In genomic region chr9:136086951-136087740, GRCh38 we compare ENCODE assay signal across 19 cellular contexts. TPM values are rescaled to one million over a fixed set of nuclear protein-coding genes. Genes with fewer than 3 reads are reported as not detected.
DNase-seq lines count a peak whose midpoint lies in the region; ATAC-seq and TF ChIP-seq lines count a peak whose summit lies in the region.
"Had no signal": no experiment of that assay in that cellular context is flagged by ENCODE, and none has a peak within 500 bp of the region (broad histone marks: within the 10 kb centered on the region; RNA-seq: fewer than 3 reads in every experiment).

No MANE protein-coding gene starts in this region.

- H3K27me3 ChIP-seq in BLaER1 treated with 17β-estradiol and CSF1 and Interleukin-3, amounts not matched to agents 10 nM and 100 nM: peaks cover 0 to 33% (median 21%) of the 10 kb centered on the region in 11 experiments; a peak in 18 of 22 replicates
- H3K27me3 ChIP-seq in HL-60 (ENCODE audit: insufficient read depth, poor library complexity, severe bottlenecking) (no peaks in the 10 kb centered on the region), sigmoid colon (no peaks in the 10 kb centered on the region)
- H3K27me3 ChIP-seq: cardiac muscle cell had no signal

- peaks cover 10% of the 10 kb centered on the region for H3K27me3 Mint-ChIP-seq in activated naive CD4-positive, alpha-beta T cell treated with anti-CD3 and anti-CD28 coated beads, Interleukin-2, amount 10 ng/mL, durations not matched to agents 7 days and 5 days
- H3K27me3 Mint-ChIP-seq: activated naive CD4-positive, alpha-beta T cell treated with anti-CD3 and anti-CD28 coated beads, Interleukin-2, amount 50 U/mL, for 24 hours; progenitor cell of endocrine pancreas had no signal

- no peak for ATAC-seq in GM19035 (IDR thresholded peaks at IDR 0.05; ENCODE audit: unreplicated experiment)
- ATAC-seq: activated CD4-positive, CD25-positive, alpha-beta regulatory T cell treated with anti-CD3 and anti-CD28 coated beads, Interleukin-2, amount 50 U/mL, for 24 hours; stimulated activated naive CD8-positive, alpha-beta T cell treated with anti-CD3 and anti-CD28 coated beads, Interleukin-15, Interleukin-2, amounts not matched to agents 100 U/mL and 50 U/mL, for 24 hours had no signal

- peaks cover 66 to 100% (median 93%) of the 10 kb centered on the region in 10 experiments for H3K4me1 ChIP-seq in BLaER1 treated with 17β-estradiol and CSF1 and Interleukin-3, amounts not matched to agents 10 nM and 100 nM
- H3K4me1 ChIP-seq in sigmoid colon: peaks cover 0 to 99% (median 96%) of the 10 kb centered on the region in 4 donors

- no peak for TF ChIP-seq CTCF in HL-60 (IDR thresholded peaks at IDR 0.05; ENCODE audit: insufficient read depth, low read length)
- no peak for TF ChIP-seq CTCF in sigmoid colon (IDR thresholded peaks at IDR 0.05)

- H3K9ac ChIP-seq in BLaER1 treated with 17β-estradiol and CSF1 and Interleukin-3, amounts not matched to agents 10 nM and 100 nM: peak overlapping the region; percentile 60 to 88 (median 75); a peak in 19 of 22 replicates

- CTCF ChIA-PET in activated naive CD4-positive, alpha-beta T cell treated with anti-CD3 and anti-CD28 coated beads, Interleukin-2, amount 10 ng/mL, durations not matched to agents 7 days and 5 days (lab: Charles Lee): interaction anchor here (5.3 kb wide), 1 partner anchor 35 kb away, joined by 48 read pairs; no protein-coding TSS in a partner anchor

- peaks cover 9% of the 10 kb centered on the region for H3K4me1 Mint-ChIP-seq in activated naive CD4-positive, alpha-beta T cell treated with anti-CD3 and anti-CD28 coated beads, Interleukin-2, amount 10 ng/mL, durations not matched to agents 7 days and 5 days

- no peak for TF ChIP-seq POLR2A in sigmoid colon (IDR thresholded peaks at IDR 0.05)

- H3K4me3 ChIP-seq in BLaER1 treated with 17β-estradiol and CSF1 and Interleukin-3, amounts not matched to agents 10 nM and 100 nM: peak overlapping the region in 1 of 10 experiments; percentile 0; a peak in 1 of 20 replicates
- H3K4me3 ChIP-seq in HL-60 (replicated peaks; ENCODE audit: insufficient read depth, low read length) (no peak overlapping the region), sigmoid colon (no peak overlapping the region)
- H3K4me3 ChIP-seq: cardiac muscle cell had no signal

- H3K36me3 Mint-ChIP-seq in activated naive CD4-positive, alpha-beta T cell treated with anti-CD3 and anti-CD28 coated beads, Interleukin-2, amount 10 ng/mL, durations not matched to agents 7 days and 5 days: no peaks in the 10 kb centered on the region
- H3K36me3 Mint-ChIP-seq: activated naive CD4-positive, alpha-beta T cell treated with anti-CD3 and anti-CD28 coated beads, Interleukin-2, amount 50 U/mL, for 24 hours; naive B cell had no signal

- H3K36me3 ChIP-seq in BLaER1 treated with 17β-estradiol and CSF1 and Interleukin-3, amounts not matched to agents 10 nM and 100 nM: peaks cover 0 to 20% (median 0%) of the 10 kb centered on the region in 11 experiments; a peak in 3 of 22 replicates
- H3K36me3 ChIP-seq in sigmoid colon: peaks cover 0 to 10% (median 0%) of the 10 kb centered on the region in 4 donors
- H3K36me3 ChIP-seq: cardiac muscle cell had no signal

- no peak for TF ChIP-seq EP300 in sigmoid colon (IDR thresholded peaks at IDR 0.05)

- peaks cover 0 to 98% (median 0%) of the 10 kb centered on the region in 11 experiments; a peak in 5 of 22 replicates for H4K20me1 ChIP-seq in BLaER1 treated with 17β-estradiol and CSF1 and Interleukin-3, amounts not matched to agents 10 nM and 100 nM

- 87 to 92% methylated on average over 21 of the region's 21 CpGs for WGBS in sigmoid colon, 2 donors

- H3K4me2 ChIP-seq in BLaER1 treated with 17β-estradiol and CSF1 and Interleukin-3, amounts not matched to agents 10 nM and 100 nM: peak overlapping the region; percentile 87 to 98 (median 93)

- no peaks in the 10 kb centered on the region for H3K9me3 Mint-ChIP-seq in activated naive CD4-positive, alpha-beta T cell treated with anti-CD3 and anti-CD28 coated beads, Interleukin-2, amount 10 ng/mL, durations not matched to agents 7 days and 5 days
- H3K9me3 Mint-ChIP-seq: activated naive CD4-positive, alpha-beta T cell treated with anti-CD3 and anti-CD28 coated beads, Interleukin-2, amount 50 U/mL, for 24 hours; endodermal cell; naive B cell; T-helper 2 cell treated with Interferon-gamma antibody and Interleukin-4, amounts not matched to agents 5 μg/mL and 100 μg/mL, for 36 hours had no signal

- no peak overlapping the region for H3K4me3 Mint-ChIP-seq in activated naive CD4-positive, alpha-beta T cell treated with anti-CD3 and anti-CD28 coated beads, Interleukin-2, amount 10 ng/mL, durations not matched to agents 7 days and 5 days
- H3K4me3 Mint-ChIP-seq: activated naive CD4-positive, alpha-beta T cell treated with anti-CD3 and anti-CD28 coated beads, Interleukin-2, amount 50 U/mL, for 24 hours; endodermal cell; naive B cell; T-helper 2 cell treated with Interferon-gamma antibody and Interleukin-4, amounts not matched to agents 5 μg/mL and 100 μg/mL, for 36 hours had no signal

- DNase-seq in HL-60 (ENCODE audit: low read depth in 1 of 2, low spot score in 1 of 2) (no peak), epidermal melanocyte (ENCODE audit: insufficient read length, low spot score) (peak; percentile 8), sigmoid colon (peak; percentile 63), KG1 (lab: John Stamatoyannopoulos, UW) (no peak), DMS 273 (lab: John Stamatoyannopoulos, UW; ENCODE audit: unreplicated experiment) (no peak)
- DNase-seq in activated naive CD4-positive, alpha-beta T cell treated with anti-CD3 and anti-CD28 coated beads, Interleukin-2, amount 10 ng/mL, durations not matched to agents 7 days and 5 days: no peak
- DNase-seq: foreskin fibroblast; naive B cell; NCI-H1694; SIG-M5; stimulated activated naive CD8-positive, alpha-beta T cell treated with anti-CD3 and anti-CD28 coated beads, Interleukin-15, Interleukin-2, amounts not matched to agents 100 U/mL and 50 U/mL, for 24 hours had no signal

- H3K9me3 ChIP-seq in BLaER1 treated with 17β-estradiol and CSF1 and Interleukin-3, amounts not matched to agents 10 nM and 100 nM (replicated peaks in 1 of 11): no peaks in the 10 kb centered on the region
- H3K9me3 ChIP-seq in sigmoid colon: no peaks in the 10 kb centered on the region

- peak overlapping the region in 10 of 11 experiments; percentile 20 to 86 (median 82); a peak in 19 of 22 replicates for H3K27ac ChIP-seq in BLaER1 treated with 17β-estradiol and CSF1 and Interleukin-3, amounts not matched to agents 10 nM and 100 nM
- H3K27ac ChIP-seq in HL-60 (replicated peaks) (peak overlapping the region; percentile 97), sigmoid colon (peak overlapping the region; percentile 97 to 98 (median 98))
- H3K27ac ChIP-seq: cardiac muscle cell had no signal

- intact Hi-C loops in sigmoid colon (cut with DNase I): loop anchor here (5.0 kb wide), 1 partner anchor 35 kb away; no protein-coding TSS in a partner anchor

- no peak overlapping the region for H3K27ac Mint-ChIP-seq in activated naive CD4-positive, alpha-beta T cell treated with anti-CD3 and anti-CD28 coated beads, Interleukin-2, amount 10 ng/mL, durations not matched to agents 7 days and 5 days
- H3K27ac Mint-ChIP-seq: activated naive CD4-positive, alpha-beta T cell treated with anti-CD3 and anti-CD28 coated beads, Interleukin-2, amount 50 U/mL, for 24 hours; endodermal cell; progenitor cell of endocrine pancreas; T-helper 2 cell treated with Interferon-gamma antibody and Interleukin-4, amounts not matched to agents 5 μg/mL and 100 μg/mL, for 36 hours had no signal

RNA-seq across cellular contexts. Expression of gene NACC2, which starts 7.9 kb away (rescaled TPM):
- total RNA-seq in sigmoid colon: 10 to 100 TPM; 41.6 to 80.0 (median 65.4) TPM
- polyA plus RNA-seq in sigmoid colon: 10 to 100 TPM in 1 of 3 donors, 1 to 10 TPM in 2; 3.6 to 14.3 (median 5.1) TPM

RNA-seq across cellular contexts. Expression of gene TMEM250, which starts 31.5 kb away (rescaled TPM):
- 10 to 100 TPM; 23.7 to 35.6 (median 30.2) TPM for total RNA-seq in sigmoid colon
- polyA plus RNA-seq in sigmoid colon: 10 to 100 TPM; 25.4 to 48.4 (median 27.6) TPM

Comparison
In these comparisons a context has a peak if more than half of its experiments do, and no peak if none do; other contexts are left out.
1. DNase-seq: peak in epidermal melanocyte (single experiment) and sigmoid colon (single experiment); none in HL-60 (0 of 2), KG1 (single experiment), activated naive CD4-positive, alpha-beta T cell treated with anti-CD3 and anti-CD28 coated beads, Interleukin-2, amount 10 ng/mL, durations not matched to agents 7 days and 5 days (single experiment) and DMS 273 (single experiment).
2. Peak in every context shown above with its lines, with median percentiles within 50 percentile points of each other: H3K27ac ChIP-seq.